Comparison of ENCODE assay signal across 15 cellular contexts in the genomic region with DNA sequence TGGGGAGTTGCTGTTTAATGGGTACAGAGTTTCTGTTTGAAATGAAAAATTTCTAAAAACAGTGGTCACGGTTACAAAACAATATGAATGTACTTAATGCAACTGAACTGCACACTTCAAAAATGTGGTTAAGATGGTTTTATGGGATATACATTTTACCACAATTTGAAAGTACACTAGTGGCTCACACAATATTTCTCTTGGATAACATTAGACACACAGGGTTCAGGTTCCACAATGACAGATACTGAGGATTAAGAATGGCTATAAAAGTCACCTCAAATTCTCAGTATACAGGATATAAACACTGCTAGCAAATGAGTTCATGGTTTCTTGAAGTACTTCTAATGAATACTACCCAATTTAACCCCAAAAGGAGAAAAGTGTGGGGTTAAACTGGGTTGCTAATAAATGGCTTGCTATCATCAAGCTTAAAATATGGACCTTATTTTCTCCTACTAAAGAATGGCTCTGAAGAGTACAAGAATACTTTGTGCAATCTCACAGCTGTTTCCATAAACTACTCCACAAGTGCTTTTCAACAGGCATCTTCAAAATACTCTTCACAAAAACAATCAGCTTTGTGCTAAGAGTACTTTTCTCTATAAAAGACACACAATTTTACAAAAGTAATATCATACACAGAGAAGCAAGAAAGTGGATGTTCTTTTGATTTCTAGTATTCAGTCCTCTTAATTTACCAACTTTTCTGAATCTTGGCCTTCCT.
DNase-seq lines count a peak whose midpoint lies in the region; ATAC-seq and TF ChIP-seq lines count a peak whose summit lies in the region.
"Had no signal": no experiment of that assay in that cellular context is flagged by ENCODE, and none has a peak within 500 bp of the region (broad histone marks: within the 10 kb centered on the region; RNA-seq: fewer than 3 reads in every experiment).

No MANE protein-coding gene starts in this region.

- H3K36me3 ChIP-seq in KOPT-K1 (ENCODE audit: insufficient read depth, low read length) (no peaks in the 10 kb centered on the region), neutrophil (no peaks in the 10 kb centered on the region)
- H3K36me3 ChIP-seq: Peyer's patch had no signal

- H3K27me3 Mint-ChIP-seq in activated naive CD8-positive, alpha-beta T cell treated with anti-CD3 and anti-CD28 coated beads, Interleukin-2, amount 10 ng/mL, durations not matched to agents 7 days and 5 days = no peaks in the 10 kb centered on the region
- H3K27me3 Mint-ChIP-seq: memory B cell had no signal

- peak overlapping the region; percentile 46 for H3K27ac Mint-ChIP-seq in activated naive CD8-positive, alpha-beta T cell treated with anti-CD3 and anti-CD28 coated beads, Interleukin-2, amount 10 ng/mL, durations not matched to agents 7 days and 5 days
- H3K27ac Mint-ChIP-seq: WTC11 had no signal

- no peaks in the 10 kb centered on the region for H3K27me3 ChIP-seq in neutrophil
- H3K27me3 ChIP-seq: Peyer's patch had no signal

- no peaks in the 10 kb centered on the region for H3K4me1 ChIP-seq in neutrophil (ENCODE audit: control insufficient read depth in 1 of 2, insufficient read depth in 1 of 2, low read depth in 1 of 2, low read length in 1 of 2)
- H3K4me1 ChIP-seq: Peyer's patch had no signal

- TF ChIP-seq CTCF in neutrophil (IDR thresholded peaks at IDR 0.05) = no peak

- POLR2A ChIA-PET in activated naive CD8-positive, alpha-beta T cell treated with anti-CD3 and anti-CD28 coated beads, Interleukin-2, amount 10 ng/mL, durations not matched to agents 7 days and 5 days (lab: Charles Lee) = no interaction called here

- no peak overlapping the region for H3K4me3 ChIP-seq in neutrophil (ENCODE audit: low read depth in 1 of 2, low read length in 1 of 2)
- H3K4me3 ChIP-seq: coronary artery, Peyer's patch, skin epidermis had no signal

- H3K9me3 ChIP-seq in KOPT-K1 (ENCODE audit: insufficient read depth, low read length, poor library complexity, severe bottlenecking) = no peaks in the 10 kb centered on the region
- H3K9me3 ChIP-seq in neutrophil = no peaks in the 10 kb centered on the region
- H3K9me3 ChIP-seq: Peyer's patch had no signal

- DNase-seq in DMS79 (lab: John Stamatoyannopoulos, UW) = peak; percentile 10
- no peak for DNase-seq in activated naive CD8-positive, alpha-beta T cell treated with anti-CD3 and anti-CD28 coated beads, Interleukin-2, amount 10 ng/mL, durations not matched to agents 7 days and 5 days
- DNase-seq in superior temporal gyrus (ENCODE audit: extremely low spot score) = no peak
- DNase-seq in amygdala (lab: John Stamatoyannopoulos, UW) = no peak
- no peak for DNase-seq in OCI-M2 (lab: John Stamatoyannopoulos, UW; ENCODE audit: unreplicated experiment)
- DNase-seq: NCI-H2029, NCI-H774, Peyer's patch had no signal

- H3K27ac ChIP-seq in KOPT-K1 (ENCODE audit: low read depth, low read length, poor library complexity, severe bottlenecking) (peak overlapping the region; percentile 95), neutrophil (peak overlapping the region; percentile 28)
- H3K27ac ChIP-seq: coronary artery, HL-60, Peyer's patch had no signal

- peak overlapping the region; percentile 33 for H3K4me3 Mint-ChIP-seq in activated naive CD8-positive, alpha-beta T cell treated with anti-CD3 and anti-CD28 coated beads, Interleukin-2, amount 10 ng/mL, durations not matched to agents 7 days and 5 days
- H3K4me3 Mint-ChIP-seq: memory B cell, WTC11 had no signal

- peaks cover 3% of the 10 kb centered on the region for H3K9me3 Mint-ChIP-seq in activated naive CD8-positive, alpha-beta T cell treated with anti-CD3 and anti-CD28 coated beads, Interleukin-2, amount 10 ng/mL, durations not matched to agents 7 days and 5 days
- H3K9me3 Mint-ChIP-seq: memory B cell had no signal

- ATAC-seq in activated naive CD8-positive, alpha-beta T cell treated with anti-CD3 and anti-CD28 coated beads, Interleukin-2, amount 10 ng/mL, durations not matched to agents 7 days and 5 days (ENCODE audit: low read depth) = peak; percentile 46
- ATAC-seq: WTC11 had no signal

- peaks cover 6% of the 10 kb centered on the region for H3K36me3 Mint-ChIP-seq in activated naive CD8-positive, alpha-beta T cell treated with anti-CD3 and anti-CD28 coated beads, Interleukin-2, amount 10 ng/mL, durations not matched to agents 7 days and 5 days
- H3K36me3 Mint-ChIP-seq: WTC11 had no signal

- H3K4me1 Mint-ChIP-seq in activated naive CD8-positive, alpha-beta T cell treated with anti-CD3 and anti-CD28 coated beads, Interleukin-2, amount 10 ng/mL, durations not matched to agents 7 days and 5 days = peaks cover 38% of the 10 kb centered on the region
